In the genomic region with DNA sequence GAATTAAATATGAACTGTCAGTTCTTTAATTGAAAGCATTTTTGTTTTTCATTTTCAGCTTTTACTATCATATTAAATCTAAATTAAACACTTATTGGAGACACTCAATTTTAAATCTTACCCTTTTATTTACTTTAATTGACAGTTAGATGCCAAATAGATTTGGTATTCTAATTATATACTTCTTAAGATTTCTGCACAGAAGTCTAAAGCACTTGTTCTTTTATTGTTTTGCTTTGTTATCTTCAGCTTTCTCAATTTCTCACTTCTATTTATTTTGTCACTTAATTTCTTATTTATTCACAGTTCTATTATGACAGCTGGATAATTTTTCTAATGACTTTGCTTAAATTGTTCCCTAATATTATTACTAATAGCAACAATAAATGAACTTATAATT, we compare ENCODE assay signal across 35 cellular contexts.
"Had no signal": no experiment of that assay in that cellular context is flagged by ENCODE, and none has a peak within 500 bp of the region (broad histone marks: within the 10 kb centered on the region; RNA-seq: fewer than 3 reads in every experiment).

No MANE protein-coding gene starts in this region.

- H3K27me3 ChIP-seq: adrenal gland, ascending aorta, body of pancreas, brain microvascular endothelial cell, breast epithelium, cardiac muscle cell had no signal

- H3K4me1 ChIP-seq: adrenal gland, ascending aorta, body of pancreas, breast epithelium had no signal

- FAIRE-seq: astrocyte, bronchial epithelial cell had no signal

- H3K4me3 ChIP-seq: adrenal gland, ascending aorta, body of pancreas, breast epithelium, cardiac muscle cell had no signal

- H3K27ac ChIP-seq: adrenal gland, ascending aorta, body of pancreas, brain microvascular endothelial cell, breast epithelium, cardiac muscle cell had no signal

- ATAC-seq: activated naive CD4-positive, alpha-beta T cell treated with anti-CD3 and anti-CD28 coated beads, Interleukin-2, amount 50 U/mL, for 72 hours; activated naive CD8-positive, alpha-beta T cell treated with anti-CD3 and anti-CD28 coated beads, Interleukin-2, amount 50 U/mL, for 24 hours; activated T-cell treated with anti-CD3 and anti-CD28 coated beads, Interleukin-2, amount 50 U/mL, for 4 hours; activated T-cell treated with anti-CD3 and anti-CD28 coated beads, Interleukin-2, amount 50 U/mL, for 72 hours; activated T-helper 17 cell treated with anti-CD3 and anti-CD28 coated beads, Interleukin-2, amount 50 U/mL, for 72 hours; body of pancreas had no signal

- DNase-seq: activated effector memory CD4-positive, alpha-beta T cell treated with anti-CD3 and anti-CD28 coated beads, Interleukin-2, amount 50 U/mL, for 16 hours; activated effector memory CD4-positive, alpha-beta T cell treated with Interleukin-2 at 50 U/mL for 16 hours; activated gamma-delta T cell; activated gamma-delta T cell treated with Interleukin-2 at 50 U/mL for 16 hours; activated naive CD4-positive, alpha-beta T cell; activated naive CD4-positive, alpha-beta T cell treated with anti-CD3 and anti-CD28 coated beads for 36 hours; activated naive CD4-positive, alpha-beta T cell treated with anti-CD3 and anti-CD28 coated beads, Interleukin-2, amount 10 ng/mL, durations not matched to agents 7 days and 5 days; activated naive CD4-positive, alpha-beta T cell treated with anti-CD3 and anti-CD28 coated beads, Interleukin-2, amount 50 U/mL, for 16 hours; activated naive CD4-positive, alpha-beta T cell treated with Interleukin-2 at 50 U/mL for 16 hours; activated naive CD8-positive, alpha-beta T cell treated with anti-CD3 and anti-CD28 coated beads for 36 hours; activated naive CD8-positive, alpha-beta T cell treated with anti-CD3 and anti-CD28 coated beads, Interleukin-2, amount 10 ng/mL, durations not matched to agents 7 days and 5 days; activated naive CD8-positive, alpha-beta T cell treated with anti-CD3 and anti-CD28 coated beads, Interleukin-2, amount 50 U/mL, for 24 hours; activated T-cell treated with anti-CD3 and anti-CD28 coated beads for 4 hours; activated T-cell treated with anti-CD3 and anti-CD28 coated beads, Interleukin-2, amount 50 U/mL, for 1 hour; activated T-cell treated with anti-CD3 and anti-CD28 coated beads, Interleukin-2, amount 50 U/mL, for 24 hours; activated T-cell treated with anti-CD3 and anti-CD28 coated beads, Interleukin-2, amount 50 U/mL, for 4 hours; activated T-cell treated with anti-CD3 and anti-CD28 coated beads, Interleukin-2, amount 50 U/mL, for 48 hours; activated T-cell treated with anti-CD3 and anti-CD28 coated beads, Interleukin-2, amount 50 U/mL, for 72 hours; adrenal gland; amniotic stem cell; amygdala; anterior cingulate cortex; aorta; body of pancreas; brain microvascular endothelial cell; caudate nucleus; central memory CD4-positive, alpha-beta T cell; cerebellar nuclear complex had no signal

- H3K36me3 ChIP-seq: adrenal gland, ascending aorta, brain microvascular endothelial cell, breast epithelium, cardiac muscle cell had no signal

- H3K9me3 ChIP-seq: adrenal gland, ascending aorta, body of pancreas had no signal
